Comparison of ENCODE assay signal across 1 cellular context in genomic region chr3:159839561-159840379, GRCh38.
TF ChIP-seq lines count a peak whose summit lies in the region.

Gene SCHIP1, plus strand, starts transcription at chr3:159839861.

TF ChIP-seq in HepG2, 621 proteins besides CTCF, POLR2A, EP300 and RAD21 (continued from another document):
- TF ChIP-seq ZNF609 (CRISPR knock-in tag; IDR thresholded peaks at IDR 0.05; ENCODE audit: borderline replicate concordance) (no peak), ESRRA (CRISPR knock-in tag; IDR thresholded peaks at IDR 0.05; ENCODE audit: low read depth) (no peak), RXRB (CRISPR knock-in tag; IDR thresholded peaks at IDR 0.05; ENCODE audit: borderline replicate concordance) (no peak), CENPX (CRISPR knock-in tag; IDR thresholded peaks at IDR 0.05) (no peak), ZKSCAN5 (CRISPR knock-in tag; IDR thresholded peaks at IDR 0.05) (no peak), RBAK (CRISPR knock-in tag; IDR thresholded peaks at IDR 0.05) (no peak), ZNF816 (CRISPR knock-in tag; IDR thresholded peaks at IDR 0.05; ENCODE audit: borderline replicate concordance) (no peak)
